12 cellular contexts compared by ENCODE assay signal in the genomic region with DNA sequence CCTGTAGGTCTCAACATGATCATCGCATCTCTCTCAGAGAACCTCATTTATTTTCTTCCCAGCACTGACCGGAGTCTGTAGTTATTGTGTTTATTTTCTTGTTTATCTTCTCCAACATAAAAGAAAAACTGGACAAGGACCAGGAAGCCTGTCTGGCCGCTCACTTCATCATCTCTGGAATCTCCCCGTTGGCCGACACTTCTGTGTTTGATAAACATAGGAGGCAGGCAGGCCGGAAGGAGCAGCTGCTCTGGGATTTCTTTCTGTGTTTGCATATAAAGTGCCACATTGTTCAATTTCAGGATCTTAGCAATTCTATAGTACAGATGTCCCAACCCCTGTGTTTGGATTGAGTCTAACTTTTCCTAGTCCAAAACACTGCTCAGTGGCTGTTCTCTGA.
"Had no signal": no experiment of that assay in that cellular context is flagged by ENCODE, and none has a peak within 500 bp of the region (broad histone marks: within the 10 kb centered on the region; RNA-seq: fewer than 3 reads in every experiment).

No MANE protein-coding gene starts in this region.

- ATAC-seq: foreskin keratinocyte; pancreas; stimulated activated naive B cell treated with anti-CD40 and anti-IgM and Interleukin-4, amounts not matched to agents 10 μg/mL and 1 μg/mL and 100 μg/mL, for 72 hours had no signal

- H3K4me1 ChIP-seq: foreskin keratinocyte, pancreas, right atrium auricular region, suprapubic skin had no signal

- H3K27me3 ChIP-seq: brain microvascular endothelial cell, foreskin keratinocyte, heart left ventricle, pancreas, right atrium auricular region, suprapubic skin had no signal

- DNase-seq: activated CD4-positive, alpha-beta T cell treated with anti-CD3 and anti-CD28 coated beads, Interleukin-2, amount 50 U/mL, for 4 hours; activated CD4-positive, CD25-positive, alpha-beta regulatory T cell treated with anti-CD3 and anti-CD28 coated beads, Interleukin-2, amount 50 U/mL, for 72 hours; activated effector memory CD4-positive, alpha-beta T cell treated with Interleukin-2 at 50 U/mL for 16 hours; activated T-cell treated with anti-CD3 and anti-CD28 coated beads, Interleukin-2, amount 50 U/mL, for 1 hour; amygdala; brain microvascular endothelial cell; foreskin keratinocyte; heart left ventricle; pancreas; stimulated activated naive B cell treated with anti-CD40 and anti-IgM and Interleukin-4, amounts not matched to agents 10 μg/mL and 1 μg/mL and 100 μg/mL, for 72 hours had no signal

- H3K9me3 ChIP-seq: pancreas, right atrium auricular region, suprapubic skin had no signal

- H3K4me3 ChIP-seq: heart left ventricle, pancreas, right atrium auricular region, suprapubic skin had no signal

- H3K27ac ChIP-seq: brain microvascular endothelial cell, foreskin keratinocyte, pancreas, right atrium auricular region, suprapubic skin had no signal

- FAIRE-seq: pancreas had no signal

- H3K36me3 ChIP-seq: brain microvascular endothelial cell had no signal
